Comparison of ENCODE assay signal across 21 cellular contexts in genomic region chr1:150789396-150789795, GRCh38. TPM values are rescaled to one million over a fixed set of nuclear protein-coding genes. Genes with fewer than 3 reads are reported as not detected.
DNase-seq lines count a peak whose midpoint lies in the region; ATAC-seq, FAIRE-seq and TF ChIP-seq lines count a peak whose summit lies in the region.
"Had no signal": no experiment of that assay in that cellular context is flagged by ENCODE, and none has a peak within 500 bp of the region (broad histone marks: within the 10 kb centered on the region; RNA-seq: fewer than 3 reads in every experiment).

No MANE protein-coding gene starts in this region.

- DNase-seq in CD1c-positive myeloid dendritic cell (ENCODE audit: extremely low spot score) (peak; percentile 62), LHCN-M2 (ENCODE audit: low read depth) (peak; percentile 3), bronchial epithelial cell (ENCODE audit: low read depth) (peak; percentile 54), mucosa of gallbladder (ENCODE audit: low spot score) (peak; percentile 12), NCI-H2171 (lab: John Stamatoyannopoulos, UW) (no peak), left colon (no peak), NCI-H2196 (lab: John Stamatoyannopoulos, UW; ENCODE audit: unreplicated experiment) (no peak)
- no peak for DNase-seq in activated effector memory CD4-positive, alpha-beta T cell treated with Interleukin-2 at 50 U/mL for 16 hours
- DNase-seq: activated CD4-positive, alpha-beta T cell treated with anti-CD3 and anti-CD28 coated beads, Interleukin-2, amount 50 U/mL, for 4 hours; activated naive CD4-positive, alpha-beta T cell treated with anti-CD3 and anti-CD28 coated beads, Interleukin-2, amount 10 ng/mL, durations not matched to agents 7 days and 5 days; activated T-cell treated with anti-CD3 and anti-CD28 coated beads for 4 hours; foreskin fibroblast; KG1; NCI-H1105; RPMI8226; sigmoid colon; stimulated activated naive CD8-positive, alpha-beta T cell treated with anti-CD3 and anti-CD28 coated beads, Interleukin-15, amount 100 ng/mL, for 72 hours; T-helper 1 cell; uterus had no signal

- FAIRE-seq in bronchial epithelial cell (lab: Jason Lieb, UNC), result no peak
- FAIRE-seq: astrocyte had no signal

- no peaks in the 10 kb centered on the region for H3K27me3 ChIP-seq in bronchial epithelial cell (ENCODE audit: control insufficient read depth, insufficient read depth, low read length)
- H3K27me3 ChIP-seq: sigmoid colon, uterus had no signal

- no peaks in the 10 kb centered on the region for H3K36me3 ChIP-seq in bronchial epithelial cell (ENCODE audit: control insufficient read depth, insufficient read depth, low read length)
- H3K36me3 ChIP-seq: sigmoid colon, uterus had no signal

- ATAC-seq in left colon, result no peak
- ATAC-seq: HCT116; stimulated activated naive CD8-positive, alpha-beta T cell treated with anti-CD3 and anti-CD28 coated beads, Interleukin-15, amount 100 ng/mL, for 72 hours had no signal

- no peak for TF ChIP-seq CTCF in bronchial epithelial cell (IDR thresholded peaks at IDR 0.05; ENCODE audit: insufficient read depth, low read length, severe bottlenecking)

- no peak overlapping the region for H3K4me3 ChIP-seq in bronchial epithelial cell (ENCODE audit: low read depth, low read length)
- H3K4me3 ChIP-seq: sigmoid colon, uterus had no signal

- intact Hi-C loops in left colon (cut with DNase I, micrococcal nuclease), result no loop called here

RNA-seq across cellular contexts. Expression of gene CTSK, which starts 18.7 kb away (rescaled TPM):
- total RNA-seq in LHCN-M2 (2014; rRNA removed) (1.7 and 1.8 TPM in 2 replicates), bronchial epithelial cell (2.4 and 3.1 TPM in 2 replicates), mucosa of gallbladder (47.6 TPM), left colon (10 to 100 TPM; 23.8 to 49.6 TPM)
- polyA plus RNA-seq in LHCN-M2 (2012), result 0.77 TPM

RNA-seq across cellular contexts. Expression of gene CTSS, which starts 23.8 kb away (rescaled TPM):
- 5.6 and 6.1 TPM in 2 replicates for total RNA-seq in LHCN-M2 (2014; rRNA removed)
- polyA plus RNA-seq in LHCN-M2 (2012), result 3.1 TPM
- total RNA-seq in bronchial epithelial cell, result 0.53 and 5.4 TPM in 2 replicates
- total RNA-seq in mucosa of gallbladder, result 106 TPM
- total RNA-seq in left colon, result 100 to 1,000 TPM; 576 to 638 TPM

Comparison
In these comparisons a context has a peak if more than half of its experiments do, and no peak if none do; other contexts are left out.
1. DNase-seq: peak in CD1c-positive myeloid dendritic cell (single experiment), LHCN-M2 (single experiment), bronchial epithelial cell (single experiment) and mucosa of gallbladder (single experiment); none in NCI-H2171 (single experiment), activated effector memory CD4-positive, alpha-beta T cell treated with Interleukin-2 at 50 U/mL for 16 hours (single experiment), left colon (0 of 2) and NCI-H2196 (single experiment).
2. RNA of gene CTSS, which starts 23.8 kb away (total RNA-seq): 576 to 638 TPM in left colon and 106 TPM in mucosa of gallbladder (single experiment); 5.6 to 6.1 TPM in LHCN-M2 and 0.53 to 5.4 TPM in bronchial epithelial cell; every median in the first group is over 10 times any median in the second.